Comparison of ENCODE assay signal across 11 cellular contexts in the genomic region with DNA sequence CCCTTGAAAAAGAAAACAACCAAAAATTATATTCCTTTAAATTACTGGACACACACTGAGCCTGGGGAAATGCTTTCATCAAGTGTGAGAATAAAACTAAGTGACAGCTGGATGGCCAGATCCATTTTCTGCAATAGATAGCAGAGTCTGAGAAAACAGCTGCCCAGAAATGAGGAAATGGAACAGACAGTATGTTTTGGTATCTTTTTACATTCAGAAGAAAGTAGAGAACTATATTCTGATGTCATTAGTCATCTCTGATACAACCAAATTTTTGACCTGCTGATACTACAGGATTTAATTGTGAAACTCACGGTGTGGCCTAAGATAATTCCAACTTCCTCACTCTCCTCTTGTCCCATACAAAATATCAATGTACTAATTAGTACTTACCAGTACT.
DNase-seq lines count a peak whose midpoint lies in the region; ATAC-seq and TF ChIP-seq lines count a peak whose summit lies in the region.
"Had no signal": no experiment of that assay in that cellular context is flagged by ENCODE, and none has a peak within 500 bp of the region (broad histone marks: within the 10 kb centered on the region; RNA-seq: fewer than 3 reads in every experiment).

No MANE protein-coding gene starts in this region.

- H3K4me3 ChIP-seq in GM12865 (ENCODE audit: low read depth, low read length), result no peak overlapping the region

- DNase-seq in GM12865 (ENCODE audit: low read depth), result peak; percentile 67
- DNase-seq in fibroblast of gingiva (ENCODE audit: low read depth), result peak; percentile 53
- no peak for DNase-seq in NCI-H82 treated with DMSO at 0.1 percent for 48 hours (lab: John Stamatoyannopoulos, UW; ENCODE audit: unreplicated experiment)
- DNase-seq in NCI-H1105 (lab: John Stamatoyannopoulos, UW), result no peak
- no peak for DNase-seq in iPS-NIHi7 (ENCODE audit: extremely low spot score)
- DNase-seq in head of caudate nucleus, result no peak
- DNase-seq: activated CD8-positive, alpha-beta T cell treated with anti-CD3 and anti-CD28 coated beads, Interleukin-2, amount 10 ng/mL, durations not matched to agents 7 days and 5 days; cortex of kidney; NCI-H524 treated with DMSO at 0.1 percent for 48 hours had no signal

- ATAC-seq in GM21528 (IDR thresholded peaks at IDR 0.05; ENCODE audit: low FRiP score, unreplicated experiment), result peak; percentile 71
- peak; percentile 67 for ATAC-seq in HG03558 (IDR thresholded peaks at IDR 0.05; ENCODE audit: extremely low read depth, unreplicated experiment)
- ATAC-seq: activated CD8-positive, alpha-beta T cell treated with anti-CD3 and anti-CD28 coated beads, Interleukin-2, amount 10 ng/mL, durations not matched to agents 7 days and 5 days had no signal

- intact Hi-C loops in head of caudate nucleus (cut with DNase I), result no loop called here

- TF ChIP-seq CTCF in GM12865 (IDR thresholded peaks at IDR 0.05; ENCODE audit: insufficient read depth, low read depth, low read length, missing control alignments), result no peak

Comparison
In these comparisons a context has a peak if more than half of its experiments do, and no peak if none do; other contexts are left out.
1. DNase-seq: peak in GM12865 (single experiment) and fibroblast of gingiva (single experiment); none in NCI-H82 treated with DMSO at 0.1 percent for 48 hours (single experiment), NCI-H1105 (single experiment), iPS-NIHi7 (single experiment) and head of caudate nucleus (0 of 42).